In the genomic region with DNA sequence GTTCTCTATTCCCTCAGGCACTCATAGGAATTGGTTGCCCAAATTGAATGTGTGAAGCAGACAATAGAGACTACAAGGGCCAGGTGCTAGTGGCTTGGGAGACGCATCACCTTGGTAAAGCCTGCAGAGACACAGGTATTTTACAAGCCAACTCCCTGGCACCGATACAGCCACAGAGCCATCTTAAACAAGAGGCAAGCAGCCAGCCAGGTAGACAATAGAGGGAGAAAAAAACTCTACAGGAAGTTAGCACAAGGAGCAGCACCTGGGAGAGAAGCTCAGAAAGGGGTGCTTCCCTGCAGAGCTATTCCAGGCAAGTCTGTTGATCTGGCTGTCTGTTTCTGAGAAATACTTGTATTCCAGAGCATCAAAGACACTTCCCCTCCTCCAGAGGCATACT, we compare ENCODE assay signal across 20 cellular contexts. TPM values are rescaled to one million over a fixed set of nuclear protein-coding genes. Genes with fewer than 3 reads are reported as not detected.
DNase-seq lines count a peak whose midpoint lies in the region; ATAC-seq and TF ChIP-seq lines count a peak whose summit lies in the region.
"Had no signal": no experiment of that assay in that cellular context is flagged by ENCODE, and none has a peak within 500 bp of the region (broad histone marks: within the 10 kb centered on the region; RNA-seq: fewer than 3 reads in every experiment).

No MANE protein-coding gene starts in this region.

- H3K4me2 ChIP-seq in osteoblast (ENCODE audit: insufficient read depth, low read length): no peak overlapping the region

- H3K4me1 ChIP-seq in osteoblast (ENCODE audit: insufficient read depth, low read length): peaks cover 13% of the 10 kb centered on the region

- H3K27me3 ChIP-seq in osteoblast (ENCODE audit: insufficient read depth, low read length): peaks cover 63% of the 10 kb centered on the region

- H3K36me3 ChIP-seq in osteoblast (ENCODE audit: insufficient read depth, low read length): no peaks in the 10 kb centered on the region
- H3K36me3 ChIP-seq: left ventricle myocardium inferior, spleen, WERI-Rb-1 had no signal

- no peaks in the 10 kb centered on the region for H3K9me3 ChIP-seq in osteoblast (ENCODE audit: low read depth, low read length)
- H3K9me3 ChIP-seq: left ventricle myocardium inferior, spleen had no signal

- H3K27ac ChIP-seq in VCaP (peak overlapping the region; percentile 99), osteoblast (ENCODE audit: low read depth, low read length) (no peak overlapping the region)
- H3K27ac ChIP-seq: left ventricle myocardium inferior, SK-N-MC, spleen, WERI-Rb-1 had no signal

- H2AFZ ChIP-seq in osteoblast (ENCODE audit: low read length): no peak overlapping the region

- no peak for TF ChIP-seq CTCF in GM10266 (IDR thresholded peaks at IDR 0.05; ENCODE audit: control insufficient read depth, insufficient read depth, low read depth, missing control alignments)
- TF ChIP-seq CTCF in VCaP (conservative IDR thresholded peaks at IDR 0.05): no peak
- no peak for TF ChIP-seq CTCF in osteoblast (IDR thresholded peaks at IDR 0.05; ENCODE audit: extremely low read depth, low read depth, low read length)

- no peaks in the 10 kb centered on the region for H3K79me2 ChIP-seq in osteoblast (ENCODE audit: insufficient read depth, low read length)

- no peaks in the 10 kb centered on the region for H4K20me1 ChIP-seq in osteoblast (ENCODE audit: insufficient read depth, low read length)

- H3K4me3 ChIP-seq in osteoblast (ENCODE audit: insufficient read depth, low read length): no peak overlapping the region
- H3K4me3 ChIP-seq: left ventricle myocardium inferior, SK-N-MC, spleen had no signal

- ATAC-seq in GM19035 (IDR thresholded peaks at IDR 0.05; ENCODE audit: unreplicated experiment): no peak
- ATAC-seq: activated naive CD8-positive, alpha-beta T cell treated with anti-CD3 and anti-CD28 coated beads, Interleukin-2, amount 50 U/mL, for 24 hours; effector memory CD8-positive, alpha-beta T cell had no signal

- in situ Hi-C loops in ACHN (cut with HindIII; ENCODE audit: low pct_ligation_motif_present, low pct_unique_long_range_greater_than_20kb, low sequenced_read_pairs): no loop called here

- DNase-seq in GM10266 (ENCODE audit: extremely low spot score): peak; percentile 7
- DNase-seq in NCI-H1105 treated with DMSO at 0.1 percent for 48 hours (lab: John Stamatoyannopoulos, UW): peak; percentile 79
- peak; percentile 35 for DNase-seq in osteoblast (ENCODE audit: insufficient read length, low spot score, missing footprints)
- DNase-seq in 8988T: no peak
- DNase-seq in ACHN: no peak
- no peak for DNase-seq in GDM1 (lab: John Stamatoyannopoulos, UW)
- DNase-seq: activated CD4-positive, alpha-beta T cell treated with anti-CD3 and anti-CD28 coated beads, Interleukin-2, amount 50 U/mL, for 4 hours; activated CD8-positive, alpha-beta memory T cell treated with anti-CD3 and anti-CD28 coated beads, Interleukin-2, amount 50 U/mL, for 48 hours; activated naive CD8-positive, alpha-beta T cell treated with anti-CD3 and anti-CD28 coated beads, Interleukin-2, amount 50 U/mL, for 24 hours; AML-193; effector memory CD8-positive, alpha-beta T cell; left ventricle myocardium inferior; NCI-H2227 treated with DMSO at 0.1 percent for 48 hours; spleen; stimulated activated CD4-positive, alpha-beta T cell treated with anti-CD3 and anti-CD28 coated beads, Interleukin-4, amount 100 ng/mL, for 4 hours; T-helper 2 cell; WERI-Rb-1 had no signal

RNA-seq across cellular contexts. Expression of a gene that starts 43.0 kb away (rescaled TPM):
- total RNA-seq in osteoblast: 5.8 and 6.5 TPM in 2 replicates

Comparison
In these comparisons a context has a peak if more than half of its experiments do, and no peak if none do; other contexts are left out.
1. DNase-seq: peak in GM10266 (single experiment), NCI-H1105 treated with DMSO at 0.1 percent for 48 hours (single experiment) and osteoblast (single experiment); none in 8988T (single experiment), ACHN (single experiment) and GDM1 (single experiment).